ENCODE assay signal across 24 cellular contexts in genomic region chr4:5928241-5928640, GRCh38. TPM values are rescaled to one million over a fixed set of nuclear protein-coding genes. Genes with fewer than 3 reads are reported as not detected.
DNase-seq lines count a peak whose midpoint lies in the region; ATAC-seq, FAIRE-seq and TF ChIP-seq lines count a peak whose summit lies in the region.
"Had no signal": no experiment of that assay in that cellular context is flagged by ENCODE, and none has a peak within 500 bp of the region (broad histone marks: within the 10 kb centered on the region; RNA-seq: fewer than 3 reads in every experiment).

No MANE protein-coding gene starts in this region.

- peaks cover 56% of the 10 kb centered on the region for H3K4me1 Mint-ChIP-seq in glutamatergic neuron (ENCODE audit: low read depth, unreplicated experiment)

- no peak for TF ChIP-seq CTCF in HepG2 (CRISPR knock-in tag; IDR thresholded peaks at IDR 0.05)
- no peak for TF ChIP-seq CTCF in right lobe of liver (IDR thresholded peaks at IDR 0.05)
- no peak for TF ChIP-seq CTCF in glutamatergic neuron (IDR thresholded peaks at IDR 0.05; ENCODE audit: partially characterized antibody, unreplicated experiment)
- TF ChIP-seq CTCF in adrenal gland (IDR thresholded peaks at IDR 0.05): no peak

- TF ChIP-seq EP300 in HepG2 (IDR thresholded peaks at IDR 0.05; ENCODE audit: low read depth in 2 of 2, low read length in 2 of 2) (no peak), HepG2 (CRISPR knock-in tag; IDR thresholded peaks at IDR 0.05; ENCODE audit: borderline replicate concordance) (no peak)

- intact Hi-C loops in HepG2 (cut with micrococcal nuclease; ENCODE audit: unreplicated experiment) (no loop called here), right lobe of liver (cut with DNase I) (no loop called here), adrenal gland (cut with DNase I) (no loop called here)

- TF ChIP-seq POLR2A in HepG2 (IDR thresholded peaks at IDR 0.05; ENCODE audit: insufficient read depth in 1 of 2, low read depth in 2 of 2, low read length in 2 of 2) (no peak), right lobe of liver (IDR thresholded peaks at IDR 0.05) (no peak), adrenal gland (IDR thresholded peaks at IDR 0.05) (no peak)

- no peak overlapping the region for H3K4me2 ChIP-seq in HepG2 (ENCODE audit: low read depth, low read length)

- peaks cover 4 to 38% of the 10 kb centered on the region in 2 experiments; a peak in 4 of 5 replicates for H3K27me3 ChIP-seq in HepG2 (ENCODE audit: control insufficient read depth in 1 of 2, insufficient read depth in 2 of 2, low read length in 2 of 2)
- no peaks in the 10 kb centered on the region for H3K27me3 ChIP-seq in right lobe of liver
- H3K27me3 ChIP-seq in adrenal gland: peaks cover 3% of the 10 kb centered on the region
- H3K27me3 ChIP-seq: BE2C had no signal

- peaks cover 15% of the 10 kb centered on the region for H3K27me3 Mint-ChIP-seq in glutamatergic neuron (ENCODE audit: unreplicated experiment)

- FAIRE-seq in HepG2 (lab: Jason Lieb, UNC): no peak

- H3K9ac ChIP-seq in HepG2 (ENCODE audit: insufficient read depth, low read depth, low read length): no peak overlapping the region

- no peak for TF ChIP-seq RAD21 in HepG2 (CRISPR knock-in tag; IDR thresholded peaks at IDR 0.05)

- no peaks in the 10 kb centered on the region for H3K79me2 ChIP-seq in HepG2 (ENCODE audit: insufficient read depth, low read length)

- no peaks in the 10 kb centered on the region for H3K36me3 Mint-ChIP-seq in glutamatergic neuron (ENCODE audit: unreplicated experiment)
- H3K36me3 Mint-ChIP-seq: naive thymus-derived CD4-positive, alpha-beta T cell had no signal

- H3K27ac ChIP-seq in HepG2 (ENCODE audit: extremely low read length, insufficient read depth, low read length): no peak overlapping the region
- H3K27ac ChIP-seq in right lobe of liver: no peak overlapping the region
- H3K27ac ChIP-seq in adrenal gland: no peak overlapping the region
- H3K27ac ChIP-seq: dorsolateral prefrontal cortex, left lung, skin epidermis, tibial artery had no signal

- H3K9me3 Mint-ChIP-seq in glutamatergic neuron (ENCODE audit: unreplicated experiment): peaks cover 13% of the 10 kb centered on the region
- H3K9me3 Mint-ChIP-seq: activated T-cell treated with anti-CD3 and anti-CD28 coated beads, Interleukin-2, amount 50 U/mL, for 24 hours; stimulated activated naive CD8-positive, alpha-beta T cell treated with anti-CD3 and anti-CD28 coated beads, Interleukin-15, Interleukin-2, amounts not matched to agents 100 ng/mL and 50 ng/mL, for 24 hours had no signal

- in situ Hi-C loops in HepG2 (cut with HindIII; ENCODE audit: extremely low pct_ligation_motif_present, low pct_unique_long_range_greater_than_20kb): no loop called here

- 0% methylated on average over 8 of the region's 8 CpGs for WGBS in HepG2 (ENCODE audit: low lambda C conversion rate)
- 32% methylated on average over 3 of the region's 8 CpGs for WGBS in right lobe of liver (ENCODE audit: insufficient coverage, low coverage, low lambda C conversion rate, missing lambda C conversion rate)
- 52 to 71% (median 66%) methylated on average over 7 to 8 of the region's 8 CpGs for WGBS in adrenal gland, 4 donors

- H3K4me1 ChIP-seq in HepG2 (ENCODE audit: insufficient read depth, low read length) (no peaks in the 10 kb centered on the region), right lobe of liver (no peaks in the 10 kb centered on the region), adrenal gland (replicated peaks in 1 of 2) (no peaks in the 10 kb centered on the region)
- H3K4me1 ChIP-seq: left lung, tibial artery had no signal

- H4K20me1 ChIP-seq in HepG2 (ENCODE audit: insufficient read depth, low read length): no peaks in the 10 kb centered on the region

- no TSS peak for BruUV-seq in HepG2 (replicated peaks; lab: Mats Ljungman, UMichigan)

- H3K9me3 ChIP-seq in HepG2 (ENCODE audit: low read length) (no peaks in the 10 kb centered on the region), right lobe of liver (no peaks in the 10 kb centered on the region), adrenal gland (replicated peaks in 1 of 3) (no peaks in the 10 kb centered on the region)
- H3K9me3 ChIP-seq: BE2C, left lung, tibial artery had no signal

- H3K4me3 ChIP-seq in HepG2 (replicated peaks in 1 of 3; ENCODE audit: insufficient read depth in 1 of 3, low read depth in 2 of 3, low read length in 3 of 3) (no peak overlapping the region), right lobe of liver (no peak overlapping the region), adrenal gland (no peak overlapping the region)
- H3K4me3 ChIP-seq: dorsolateral prefrontal cortex, left lung, skin epidermis, tibial artery had no signal

- CTCF ChIA-PET in HepG2 (lab: Yijun Ruan, JAX; ENCODE audit: low intra/inter-chr PET ratio, low total read pairs): no interaction called here

- peak overlapping the region; percentile 82 for H3K4me3 Mint-ChIP-seq in glutamatergic neuron (ENCODE audit: unreplicated experiment)
- H3K4me3 Mint-ChIP-seq: activated T-cell treated with anti-CD3 and anti-CD28 coated beads, Interleukin-2, amount 50 U/mL, for 24 hours; HFFc6; naive thymus-derived CD4-positive, alpha-beta T cell; stimulated activated naive CD8-positive, alpha-beta T cell treated with anti-CD3 and anti-CD28 coated beads, Interleukin-15, Interleukin-2, amounts not matched to agents 100 ng/mL and 50 ng/mL, for 24 hours had no signal

- H2AFZ ChIP-seq in HepG2 (ENCODE audit: low read length): no peak overlapping the region

- H3K36me3 ChIP-seq in HepG2 (replicated peaks in 1 of 2; ENCODE audit: control insufficient read depth in 1 of 2, insufficient read depth in 2 of 2, low read length in 2 of 2): no peaks in the 10 kb centered on the region
- no peaks in the 10 kb centered on the region for H3K36me3 ChIP-seq in right lobe of liver
- H3K36me3 ChIP-seq in adrenal gland (replicated peaks in 1 of 2): no peaks in the 10 kb centered on the region
- H3K36me3 ChIP-seq: BE2C, left lung, tibial artery had no signal

- POLR2A ChIA-PET in HepG2 (lab: Yijun Ruan, JAX): no interaction called here

- no peak for DNase-seq in HepG2 (ENCODE audit: low spot score)
- DNase-seq in right lobe of liver: no peak
- DNase-seq in NCI-H748 treated with DMSO at 0.1 percent for 48 hours (lab: John Stamatoyannopoulos, UW): peak; percentile 41
- DNase-seq in glutamatergic neuron: peak; percentile 63
- no peak for DNase-seq in adrenal gland
- no peak for DNase-seq in ecto neural progenitor cell (ENCODE audit: low spot score)
- no peak for DNase-seq in SIG-M5 (lab: John Stamatoyannopoulos, UW)
- DNase-seq: ACHN; activated CD4-positive, alpha-beta T cell treated with anti-CD3 and anti-CD28 coated beads for 48 hours; activated gamma-delta T cell treated with Interleukin-2 at 50 U/mL for 16 hours; activated T-cell treated with anti-CD3 and anti-CD28 coated beads, Interleukin-2, amount 50 U/mL, for 24 hours; BE2C; caudate nucleus; COR-L47; dorsolateral prefrontal cortex; HFFc6; left lung; naive thymus-derived CD4-positive, alpha-beta T cell; NCI-H1694; NCI-H2227 treated with DMSO at 0.1 percent for 48 hours; tibial artery had no signal

- ATAC-seq in HepG2 (no peak), right lobe of liver (no peak)
- ATAC-seq: left lung; naive thymus-derived CD4-positive, alpha-beta T cell had no signal

- H3K27ac Mint-ChIP-seq in glutamatergic neuron (ENCODE audit: unreplicated experiment): peak overlapping the region; percentile 99
- H3K27ac Mint-ChIP-seq: activated T-cell treated with anti-CD3 and anti-CD28 coated beads, Interleukin-2, amount 50 U/mL, for 24 hours; HFFc6; naive thymus-derived CD4-positive, alpha-beta T cell; stimulated activated naive CD8-positive, alpha-beta T cell treated with anti-CD3 and anti-CD28 coated beads, Interleukin-15, Interleukin-2, amounts not matched to agents 100 ng/mL and 50 ng/mL, for 24 hours had no signal

TF ChIP-seq in HepG2, 621 proteins besides CTCF, POLR2A, EP300 and RAD21 (continues in another document):
- TF ChIP-seq ZNF7 (CRISPR knock-in tag; IDR thresholded peaks at IDR 0.05) (peak; percentile 89), ZNF317 (CRISPR knock-in tag; IDR thresholded peaks at IDR 0.05) (peak; percentile 60; the same call in 1 of the 2 replicates), PBX3 (CRISPR knock-in tag; IDR thresholded peaks at IDR 0.05; ENCODE audit: borderline replicate concordance) (no peak)

RNA-seq across cellular contexts. Expression of gene CRMP1, which starts 35.4 kb away (rescaled TPM):
- total RNA-seq in HepG2 (2016; rRNA removed; fragmentation: Illumina TruSeq; extraction: Trizol): not detected in 2 replicates
- total RNA-seq in HepG2 (2016; cell fraction: cytosol; rRNA removed; fragmentation: Illumina TruSeq; extraction: Trizol; ENCODE audit: low read depth): not detected in 2 replicates
- not detected in 2 replicates for total RNA-seq in HepG2 (2016; cell fraction: insoluble cytoplasmic fraction; rRNA removed; fragmentation: Illumina TruSeq; extraction: Trizol)
- not detected in 2 replicates for total RNA-seq in HepG2 (2016; cell fraction: membrane; rRNA removed; fragmentation: Illumina TruSeq; extraction: Trizol)
- total RNA-seq in HepG2 (2016; cell fraction: nucleus; rRNA removed; fragmentation: Illumina TruSeq; extraction: Trizol): not detected in 2 replicates
- not detected in 2 replicates for polyA plus RNA-seq in HepG2 (2011; rRNA removed)
- not detected in 2 replicates for polyA plus RNA-seq in HepG2 (2011; cell fraction: cytosol; rRNA removed)
- polyA plus RNA-seq in HepG2 (2011; cell fraction: nucleus; rRNA removed): not detected in 2 replicates
- 1.7 and 1.9 TPM in 2 replicates for polyA plus RNA-seq in HepG2 (2012)
- polyA plus RNA-seq in HepG2 (2016; cell fraction: cytosol; fragmentation: Illumina TruSeq; extraction: Trizol; ENCODE audit: low read depth): not detected in 2 replicates
- polyA plus RNA-seq in HepG2 (2016; cell fraction: insoluble cytoplasmic fraction; fragmentation: Illumina TruSeq; extraction: Trizol; ENCODE audit: low read depth): not detected in 2 replicates
- polyA plus RNA-seq in HepG2 (2016; cell fraction: membrane; fragmentation: Illumina TruSeq; extraction: Trizol; ENCODE audit: low read depth): not detected in 2 replicates
- not detected in 2 replicates for polyA plus RNA-seq in HepG2 (2016; cell fraction: nucleus; fragmentation: Illumina TruSeq; extraction: Trizol; ENCODE audit: insufficient read depth, low read depth)
- polyA minus RNA-seq in HepG2 (2011; rRNA and poly(A)+ RNA removed; ENCODE audit: low replicate concordance): not detected in 2 replicates
- not detected in 2 replicates for polyA minus RNA-seq in HepG2 (2011; cell fraction: cytosol; rRNA and poly(A)+ RNA removed)
- polyA minus RNA-seq in HepG2 (2011; cell fraction: nucleus; rRNA and poly(A)+ RNA removed): not detected in 2 replicates
- under 1 TPM in 3 of 6 experiments, not detected in 3; 0.09 to 0.31 (median 0.10) TPM for total RNA-seq in right lobe of liver
- total RNA-seq in glutamatergic neuron (ENCODE audit: unreplicated experiment): 947 TPM
- total RNA-seq in adrenal gland: 1 to 10 TPM in 4 of 8 donors, under 1 TPM in 4; 0.18 to 10.0 (median 1.0) TPM
- polyA plus RNA-seq in adrenal gland: 1 to 10 TPM; 4.8 to 9.3 (median 8.4) TPM
- total RNA-seq: activated CD8-positive, alpha-beta memory T cell treated with anti-CD3 and anti-CD28 coated beads for 36 hours; HFFc6 had no signal
- polyA plus RNA-seq: naive thymus-derived CD4-positive, alpha-beta T cell had no signal

Comparison
In these comparisons a context has a peak if more than half of its experiments do, and no peak if none do; other contexts are left out.
1. DNase-seq: peak in NCI-H748 treated with DMSO at 0.1 percent for 48 hours (single experiment) and glutamatergic neuron (single experiment); none in HepG2 (single experiment), right lobe of liver (0 of 3), adrenal gland (0 of 7), ecto neural progenitor cell (single experiment) and SIG-M5 (single experiment).
2. RNA of gene CRMP1, which starts 35.4 kb away (total RNA-seq): 947 TPM in glutamatergic neuron (single experiment); 0.18 to 10.0 TPM in adrenal gland, 0.09 to 0.31 TPM in right lobe of liver and not detected in HepG2; every median in the first group is over 10 times any median in the second.